In genomic region chr12:68113644-68114043, GRCh38 we compare ENCODE assay signal across 9 cellular contexts. TPM values are rescaled to one million over a fixed set of nuclear protein-coding genes. Genes with fewer than 3 reads are reported as not detected.
DNase-seq lines count a peak whose midpoint lies in the region; ATAC-seq and TF ChIP-seq lines count a peak whose summit lies in the region.
"Had no signal": no experiment of that assay in that cellular context is flagged by ENCODE, and none has a peak within 500 bp of the region (broad histone marks: within the 10 kb centered on the region; RNA-seq: fewer than 3 reads in every experiment).

No MANE protein-coding gene starts in this region.

- ATAC-seq in HG03432 (IDR thresholded peaks at IDR 0.05; ENCODE audit: unreplicated experiment) (no peak), HG03025 (IDR thresholded peaks at IDR 0.05; ENCODE audit: low FRiP score, unreplicated experiment) (no peak), GM21528 (IDR thresholded peaks at IDR 0.05; ENCODE audit: low FRiP score, unreplicated experiment) (no peak)

- H3K27ac ChIP-seq in DOHH2 (ENCODE audit: low read depth, low read length) (no peak overlapping the region), MM.1S (ENCODE audit: low read length) (no peak overlapping the region), ascending aorta (no peak overlapping the region)

- H3K4me2 ChIP-seq in DOHH2 (ENCODE audit: low read length) (no peak overlapping the region), MM.1S (ENCODE audit: low read depth, low read length) (no peak overlapping the region)

- no peak overlapping the region for H3K27ac Mint-ChIP-seq in neural crest cell (ENCODE audit: unreplicated experiment)

- H3K9ac ChIP-seq in MM.1S (ENCODE audit: low read length) = no peak overlapping the region

- intact Hi-C loops in ascending aorta (cut with DNase I) = no loop called here

- no peaks in the 10 kb centered on the region for H3K27me3 ChIP-seq in DOHH2 (ENCODE audit: control insufficient read depth, low read length)
- no peaks in the 10 kb centered on the region for H3K27me3 ChIP-seq in MM.1S (replicated peaks; ENCODE audit: insufficient read depth, low read length)
- no peaks in the 10 kb centered on the region for H3K27me3 ChIP-seq in ascending aorta

- H3K9me3 ChIP-seq in DOHH2 (ENCODE audit: control insufficient read depth, insufficient read depth, low read length) (no peaks in the 10 kb centered on the region), MM.1S (replicated peaks; ENCODE audit: insufficient read depth, low read length) (no peaks in the 10 kb centered on the region), ascending aorta (no peaks in the 10 kb centered on the region)

- H3K4me3 ChIP-seq in DOHH2 (ENCODE audit: low read length) (no peak overlapping the region), MM.1S (ENCODE audit: low read length) (no peak overlapping the region), ascending aorta (no peak overlapping the region)

- H3K36me3 ChIP-seq in DOHH2 (ENCODE audit: control insufficient read depth, low read length) = no peaks in the 10 kb centered on the region
- no peaks in the 10 kb centered on the region for H3K36me3 ChIP-seq in MM.1S (replicated peaks; ENCODE audit: insufficient read depth, low read length)
- H3K36me3 ChIP-seq in ascending aorta = no peaks in the 10 kb centered on the region

- H3F3A ChIP-seq in DOHH2 (ENCODE audit: control insufficient read depth, insufficient read depth) = no peaks in the 10 kb centered on the region
- H3F3A ChIP-seq in MM.1S (ENCODE audit: insufficient read depth, low read length) = no peaks in the 10 kb centered on the region

- no peaks in the 10 kb centered on the region for H3K36me3 Mint-ChIP-seq in neural crest cell (ENCODE audit: low read depth)

- no peak overlapping the region for H3K4me3 Mint-ChIP-seq in neural crest cell

- H3K79me2 ChIP-seq in DOHH2 (ENCODE audit: control insufficient read depth, low read length) = no peaks in the 10 kb centered on the region
- no peaks in the 10 kb centered on the region for H3K79me2 ChIP-seq in MM.1S (ENCODE audit: low read length)

- H3K4me1 Mint-ChIP-seq in neural crest cell = no peaks in the 10 kb centered on the region

- peaks cover 2% of the 10 kb centered on the region for H3K9me3 Mint-ChIP-seq in neural crest cell

- H3K4me1 ChIP-seq in DOHH2 (ENCODE audit: control insufficient read depth, low read length) (no peaks in the 10 kb centered on the region), MM.1S (ENCODE audit: low read length) (no peaks in the 10 kb centered on the region), ascending aorta (no peaks in the 10 kb centered on the region)

- H3K27me3 Mint-ChIP-seq in neural crest cell (ENCODE audit: low read depth) = no peaks in the 10 kb centered on the region

- TF ChIP-seq CTCF in DOHH2 (IDR thresholded peaks at IDR 0.05; ENCODE audit: low read depth, low read length, poor library complexity, severe bottlenecking) = peak; percentile 73
- TF ChIP-seq CTCF in MM.1S (IDR thresholded peaks at IDR 0.05; ENCODE audit: low read length) = peak; percentile 36
- TF ChIP-seq CTCF in neural crest cell (conservative IDR thresholded peaks at IDR 0.05) = peak; percentile 39
- no peak for TF ChIP-seq CTCF in ascending aorta (IDR thresholded peaks at IDR 0.05)

- H3K9me2 ChIP-seq in DOHH2 (replicated peaks; ENCODE audit: control insufficient read depth, low read length) (no peaks in the 10 kb centered on the region), MM.1S (replicated peaks; ENCODE audit: insufficient read depth, low read length) (no peaks in the 10 kb centered on the region)

- no peak for DNase-seq in MM.1S
- DNase-seq in activated effector memory CD4-positive, alpha-beta T cell treated with Interleukin-2 at 50 U/mL for 16 hours = peak; percentile 24
- DNase-seq in neural crest cell (ENCODE audit: low read depth, low spot score) = no peak
- DNase-seq in ascending aorta (ENCODE audit: low spot score in 2 of 2) = no peak

- H2AFZ ChIP-seq in MM.1S (ENCODE audit: low read length) = no peak overlapping the region

- no peaks in the 10 kb centered on the region for H4K20me1 ChIP-seq in DOHH2 (ENCODE audit: control insufficient read depth, insufficient read depth, low read depth, low read length)
- no peaks in the 10 kb centered on the region for H4K20me1 ChIP-seq in MM.1S (ENCODE audit: insufficient read depth, low read length)

RNA-seq across cellular contexts. Expression of gene IFNG, which starts 45.9 kb away (rescaled TPM):
- total RNA-seq in neural crest cell (not detected in 2 replicates), ascending aorta (not detected)
- total RNA-seq: fibroblast of lung had no signal

Comparison
In these comparisons a context has a peak if more than half of its experiments do, and no peak if none do; other contexts are left out.
1. CTCF ChIP-seq: peak in DOHH2 (single experiment), MM.1S (single experiment) and neural crest cell (single experiment); none in ascending aorta (0 of 3).